ENCODE assay signal across 22 cellular contexts in the genomic region with DNA sequence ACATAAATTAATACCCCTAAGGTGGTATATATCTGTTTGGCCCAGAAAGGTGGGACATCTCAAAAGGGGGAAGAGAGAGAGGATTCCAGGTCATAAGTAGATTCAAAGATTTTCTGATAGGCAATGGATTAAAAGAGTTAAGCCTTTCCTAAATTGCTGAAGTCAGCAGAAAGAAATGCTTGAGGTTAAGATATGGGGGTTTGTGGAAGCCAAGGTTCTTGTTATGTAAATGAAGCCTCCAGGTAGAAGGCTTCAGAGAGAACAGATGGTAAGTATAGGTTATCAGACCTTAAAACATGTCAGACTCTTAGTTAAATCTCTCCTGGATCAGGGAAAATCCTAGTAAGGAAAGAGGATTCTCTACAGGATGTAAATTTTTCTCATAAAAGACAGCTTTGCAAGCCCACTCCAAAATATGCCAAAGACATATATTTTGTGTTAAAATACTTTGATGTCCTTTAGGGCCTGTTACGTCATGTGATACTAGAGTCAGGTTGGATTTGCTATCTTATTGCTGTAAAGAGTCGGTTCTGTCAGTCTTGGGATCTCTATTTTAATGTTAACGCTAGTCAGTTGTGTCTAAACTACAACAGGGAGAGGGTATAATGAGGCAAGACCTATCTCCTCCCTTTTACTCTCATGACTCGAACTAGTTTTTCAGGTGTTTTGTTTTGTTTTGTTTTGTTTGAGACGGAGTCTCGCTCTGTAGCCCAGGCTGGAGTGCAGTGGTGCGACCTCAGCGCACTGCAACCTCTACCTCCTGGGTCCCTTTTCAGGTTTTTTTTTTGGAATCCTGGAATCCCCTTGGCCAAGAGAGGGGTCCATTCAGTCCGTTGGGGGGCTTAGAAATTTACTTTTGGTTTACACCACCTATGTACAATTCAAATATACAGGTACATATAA. TPM values are rescaled to one million over a fixed set of nuclear protein-coding genes. Genes with fewer than 3 reads are reported as not detected.
DNase-seq lines count a peak whose midpoint lies in the region; ATAC-seq, FAIRE-seq and TF ChIP-seq lines count a peak whose summit lies in the region.
"Had no signal": no experiment of that assay in that cellular context is flagged by ENCODE, and none has a peak within 500 bp of the region (broad histone marks: within the 10 kb centered on the region; RNA-seq: fewer than 3 reads in every experiment).

No MANE protein-coding gene starts in this region.

- intact Hi-C loops in naive thymus-derived CD4-positive, alpha-beta T cell (cut with micrococcal nuclease): no loop called here

- peak overlapping the region; percentile 25; the same call in 1 of the 2 replicates for H2AFZ ChIP-seq in H1 (ENCODE audit: low read length)
- no peak overlapping the region for H2AFZ ChIP-seq in keratinocyte (ENCODE audit: control insufficient read depth, low read length)

- no peaks in the 10 kb centered on the region for H3K23me2 ChIP-seq in H1 (ENCODE audit: low read depth, low read length)

- no peaks in the 10 kb centered on the region for H3K4me1 ChIP-seq in A549
- peaks cover 36% of the 10 kb centered on the region for H3K4me1 ChIP-seq in HUES48 (ENCODE audit: control insufficient read depth, insufficient read depth, low read length)
- H3K4me1 ChIP-seq in H1 (replicated peaks in 1 of 4; ENCODE audit: control insufficient read depth in 3 of 4, insufficient read depth in 4 of 4, low read length in 3 of 4): peaks cover 0 to 16% (median 6%) of the 10 kb centered on the region in 4 experiments; a peak in 6 of 7 replicates
- H3K4me1 ChIP-seq in keratinocyte (ENCODE audit: control insufficient read depth, extremely low read depth, insufficient read depth, low read length): peaks cover 15% of the 10 kb centered on the region
- no peaks in the 10 kb centered on the region for H3K4me1 ChIP-seq in naive thymus-derived CD4-positive, alpha-beta T cell (ENCODE audit: control insufficient read depth in 2 of 2, insufficient read depth in 2 of 2, low read length in 2 of 2)
- H3K4me1 ChIP-seq: BLaER1 had no signal

- no peak overlapping the region for H3K14ac ChIP-seq in H1 (ENCODE audit: insufficient read length)

- H3K79me2 ChIP-seq in H1 (ENCODE audit: control insufficient read depth in 1 of 2, insufficient read depth in 2 of 2, low read length in 2 of 2): no peaks in the 10 kb centered on the region
- no peaks in the 10 kb centered on the region for H3K79me2 ChIP-seq in keratinocyte (ENCODE audit: control insufficient read depth, insufficient read depth, low read length)

- no peak for FAIRE-seq in A549 (lab: Jason Lieb, UNC)
- FAIRE-seq in H1 (lab: Jason Lieb, UNC): peak; percentile 88
- FAIRE-seq in keratinocyte (lab: Jason Lieb, UNC): peak; percentile 5
- FAIRE-seq: GM12878 had no signal

- H3K79me1 ChIP-seq in H1 (ENCODE audit: low read depth, low read length): no peaks in the 10 kb centered on the region

- peaks cover 0 to 15% (median 6%) of the 10 kb centered on the region in 5 donors for H3K27me3 Mint-ChIP-seq in naive thymus-derived CD4-positive, alpha-beta T cell

- 73% methylated on average over 9 of the region's 9 CpGs for WGBS in A549 (ENCODE audit: missing lambda C conversion rate)
- 58% methylated on average over 9 of the region's 9 CpGs; no CpG with 5 or more reads in 1 of the 2 experiments for WGBS in H1 (ENCODE audit: extremely low coverage in 1 of 2, insufficient coverage in 1 of 2, insufficient read length in 1 of 2, insufficient replicate concordance in 2 of 2, low coverage in 1 of 2, low lambda C conversion rate in 2 of 2, missing lambda C conversion rate in 1 of 2), 2 experiments

- H2BK120ac ChIP-seq in H1 (replicated peaks; ENCODE audit: low read depth, low read length): peak overlapping the region; percentile 61

- DNase-seq in A549 (ENCODE audit: low read depth in 1 of 2, low spot score in 1 of 2): no peak
- DNase-seq in H1 (ENCODE audit: low read depth in 1 of 2, low spot score in 2 of 2): no peak
- DNase-seq in keratinocyte (ENCODE audit: low read depth, low spot score): no peak
- DNase-seq in 8988T: no peak
- DNase-seq in OCI-M2 (lab: John Stamatoyannopoulos, UW; ENCODE audit: unreplicated experiment): no peak
- DNase-seq in naive thymus-derived CD4-positive, alpha-beta T cell: no peak
- DNase-seq: Caco-2; CD4-positive, alpha-beta T cell; DND-41; NCI-H1092 treated with DMSO at 0.1 percent for 48 hours; NCI-H1436 treated with DMSO at 0.1 percent for 48 hours; NCI-H2029; NCI-H2227 treated with DMSO at 0.1 percent for 48 hours; NCI-H510A; NK-92 treated with Interleukin-12 subunit alpha and Interleukin-12 subunit beta, amount 100 ng/mL, for 24 hours; SIG-M5; SK-N-SH had no signal

- no peak for ATAC-seq in A549
- ATAC-seq in naive thymus-derived CD4-positive, alpha-beta T cell: no peak
- ATAC-seq: GM12878, Panc1 had no signal

- TF ChIP-seq CTCF in A549 (IDR thresholded peaks at IDR 0.05): no peak
- TF ChIP-seq CTCF in H1 (IDR thresholded peaks at IDR 0.05; ENCODE audit: control extremely low read depth in 1 of 3, insufficient read depth in 1 of 3, low read depth in 1 of 3, low read length in 3 of 3): no peak
- TF ChIP-seq CTCF in keratinocyte (optimal IDR thresholded peaks at IDR 0.05 in 1 of 3, IDR thresholded peaks at IDR 0.05 in 1 of 3, conservative IDR thresholded peaks at IDR 0.05 in 1 of 3; ENCODE audit: extremely low read depth in 1 of 3, insufficient read depth in 2 of 3, low read length in 3 of 3): no peak

- H3K23ac ChIP-seq in H1 (ENCODE audit: insufficient read length): no peak overlapping the region

- H4K91ac ChIP-seq in H1 (replicated peaks; ENCODE audit: insufficient read length, low read length): no peak overlapping the region

- TF ChIP-seq RAD21 in A549 (conservative IDR thresholded peaks at IDR 0.05 in 1 of 2, IDR thresholded peaks at IDR 0.05 in 1 of 2) (no peak), H1 (IDR thresholded peaks at IDR 0.05 in 1 of 2, conservative IDR thresholded peaks at IDR 0.05 in 1 of 2; ENCODE audit: low read depth in 2 of 2, low read length in 2 of 2) (no peak)

- no peaks in the 10 kb centered on the region for H3K9me3 Mint-ChIP-seq in naive thymus-derived CD4-positive, alpha-beta T cell
- H3K9me3 Mint-ChIP-seq: CD4-positive, alpha-beta T cell had no signal

- H3K9me1 ChIP-seq in keratinocyte (ENCODE audit: control insufficient read depth, extremely low read depth, insufficient read depth, low read length): no peaks in the 10 kb centered on the region

- CTCF ChIA-PET in A549 (lab: Yijun Ruan, JAX): interaction anchor here (0.6 kb wide), 1 partner anchor 134 kb away, joined by 4 read pairs; no protein-coding TSS in a partner anchor
- CTCF ChIA-PET in H1 (lab: Charles Lee; ENCODE audit: partially characterized antibody): no interaction called here
- CTCF ChIA-PET in naive thymus-derived CD4-positive, alpha-beta T cell (lab: Charles Lee): no interaction called here

- TF ChIP-seq POLR2A in A549 (IDR thresholded peaks at IDR 0.05; ENCODE audit: low read length): no peak
- no peak for TF ChIP-seq POLR2A in H1 (IDR thresholded peaks at IDR 0.05; ENCODE audit: control extremely low read depth in 1 of 2, low read depth in 2 of 2, low read length in 2 of 2)

- POLR2A ChIA-PET in A549 (lab: Yijun Ruan, JAX) (no interaction called here), H1 (lab: Charles Lee; ENCODE audit: partially characterized antibody) (interaction anchor here (0.6 kb wide), 1 partner anchor 35 kb away, joined by 3 read pairs; no protein-coding TSS in a partner anchor)
- POLR2A ChIA-PET in naive thymus-derived CD4-positive, alpha-beta T cell (lab: Charles Lee): no interaction called here

- H3K27me3 ChIP-seq in HUES48 (ENCODE audit: control insufficient read depth, insufficient read depth, low read length) (no peaks in the 10 kb centered on the region), H1 (replicated peaks in 1 of 4; ENCODE audit: control insufficient read depth in 3 of 4, extremely low read depth in 1 of 4, insufficient read depth in 3 of 4, low read length in 3 of 4) (no peaks in the 10 kb centered on the region), keratinocyte (ENCODE audit: control insufficient read depth, extremely low read depth, insufficient read depth, low read length) (no peaks in the 10 kb centered on the region)
- no peaks in the 10 kb centered on the region for H3K27me3 ChIP-seq in naive thymus-derived CD4-positive, alpha-beta T cell (ENCODE audit: control insufficient read depth in 2 of 2, insufficient read depth in 2 of 2, low read length in 2 of 2)
- H3K27me3 ChIP-seq: BLaER1 had no signal

- no peak overlapping the region for H3K27ac Mint-ChIP-seq in naive thymus-derived CD4-positive, alpha-beta T cell
- H3K27ac Mint-ChIP-seq: CD4-positive, alpha-beta T cell had no signal

- peak overlapping the region; percentile 55; the same call in 1 of the 2 replicates for H2BK20ac ChIP-seq in H1 (ENCODE audit: low read length)

- H2AK5ac ChIP-seq in H1 (ENCODE audit: low read depth, low read length): no peak overlapping the region

- H3K56ac ChIP-seq in H1 (replicated peaks; ENCODE audit: insufficient read length, low read depth, low read length): no peak overlapping the region

- peak overlapping the region; percentile 27 for H3K4ac ChIP-seq in H1 (replicated peaks; ENCODE audit: insufficient read length, low read depth, low read length)

- H2BK15ac ChIP-seq in H1 (ENCODE audit: low read length): no peak overlapping the region

- no peaks in the 10 kb centered on the region for H3K9me3 ChIP-seq in A549
- H3K9me3 ChIP-seq in HUES48 (ENCODE audit: control insufficient read depth, insufficient read depth, low read length): no peaks in the 10 kb centered on the region
- no peaks in the 10 kb centered on the region for H3K9me3 ChIP-seq in H1 (ENCODE audit: insufficient read depth in 2 of 2, low read depth in 1 of 2, low read length in 1 of 2)
- no peaks in the 10 kb centered on the region for H3K9me3 ChIP-seq in keratinocyte (ENCODE audit: control insufficient read depth, low read depth, low read length)
- H3K9me3 ChIP-seq in naive thymus-derived CD4-positive, alpha-beta T cell (ENCODE audit: control insufficient read depth in 2 of 3, low read length in 3 of 3): no peaks in the 10 kb centered on the region
- H3K9me3 ChIP-seq: BLaER1, Caco-2, HAP-1, SK-N-SH had no signal

- H3K36me3 ChIP-seq in HUES48 (ENCODE audit: control insufficient read depth, insufficient read depth, low read length): no peaks in the 10 kb centered on the region
- no peaks in the 10 kb centered on the region for H3K36me3 ChIP-seq in H1 (ENCODE audit: control insufficient read depth in 2 of 4, insufficient read depth in 4 of 4, low read length in 3 of 4)
- H3K36me3 ChIP-seq in keratinocyte (ENCODE audit: control insufficient read depth in 2 of 2, extremely low read depth in 1 of 2, insufficient read depth in 2 of 2, low read length in 2 of 2): no peaks in the 10 kb centered on the region
- no peaks in the 10 kb centered on the region for H3K36me3 ChIP-seq in naive thymus-derived CD4-positive, alpha-beta T cell (ENCODE audit: control insufficient read depth in 2 of 3, insufficient read depth in 3 of 3, low read length in 3 of 3)
- H3K36me3 ChIP-seq: BLaER1, HAP-1 had no signal

- no peak overlapping the region for H3K4me3 Mint-ChIP-seq in naive thymus-derived CD4-positive, alpha-beta T cell
- H3K4me3 Mint-ChIP-seq: CD4-positive, alpha-beta T cell had no signal

- H3K4me2 ChIP-seq in A549 (no peak overlapping the region), H1 (ENCODE audit: insufficient read depth in 1 of 2, low read depth in 2 of 2, low read length in 2 of 2) (peak overlapping the region; percentile 45 to 50; a peak in 3 of 4 replicates), keratinocyte (ENCODE audit: control insufficient read depth, extremely low read depth, insufficient read depth, low read depth, low read length) (no peak overlapping the region)
- H3K4me2 ChIP-seq: BLaER1, SK-N-SH had no signal

- peak overlapping the region; percentile 34; the same call in 1 of the 2 replicates for H3K9ac ChIP-seq in HUES48 (ENCODE audit: low read depth, low read length)
- no peak overlapping the region; a peak in 1 of 7 replicates for H3K9ac ChIP-seq in H1 (replicated peaks in 1 of 4; ENCODE audit: extremely low read depth in 1 of 4, low read depth in 3 of 4, low read length in 3 of 4)
- H3K9ac ChIP-seq in keratinocyte (ENCODE audit: control insufficient read depth, extremely low read depth, insufficient read depth, low read length): no peak overlapping the region
- H3K9ac ChIP-seq: BLaER1, SK-N-SH had no signal

- peak overlapping the region; percentile 62 for H4K5ac ChIP-seq in H1 (ENCODE audit: insufficient read length, low read depth, low read length)

- no peak overlapping the region for H3K27ac ChIP-seq in A549
- H3K27ac ChIP-seq in HUES48 (ENCODE audit: low read depth, low read length): peak overlapping the region; percentile 56
- H3K27ac ChIP-seq in H1 (ENCODE audit: low read depth, low read length): peak overlapping the region; percentile 14; the same call in 1 of the 2 replicates
- H3K27ac ChIP-seq in keratinocyte (ENCODE audit: control insufficient read depth, insufficient read depth, low read length): no peak overlapping the region
- no peak overlapping the region for H3K27ac ChIP-seq in naive thymus-derived CD4-positive, alpha-beta T cell (ENCODE audit: low read depth, low read length)
- H3K27ac ChIP-seq: BLaER1 had no signal

- dilution Hi-C loops in keratinocyte (cut with MboI; ENCODE audit: extremely low pct_ligation_motif_present, low sequenced_read_pairs): no loop called here

- no peak for TF ChIP-seq EP300 in A549 (IDR thresholded peaks at IDR 0.05)
- no peak; a peak in 1 of 3 replicates for TF ChIP-seq EP300 in H1 (IDR thresholded peaks at IDR 0.05; ENCODE audit: borderline replicate concordance in 1 of 2, low read depth in 2 of 2, low read length in 2 of 2)

- H3K4me3 ChIP-seq in A549: no peak overlapping the region
- H3K4me3 ChIP-seq in HUES48 (ENCODE audit: low read depth, low read length): peak overlapping the region; percentile 50
- H3K4me3 ChIP-seq in H1 (ENCODE audit: extremely low read depth in 1 of 4, insufficient read depth in 2 of 4, low read depth in 3 of 4, low read length in 4 of 4): peak overlapping the region in 1 of 4 experiments; percentile 40; a peak in 2 of 8 replicates
- H3K4me3 ChIP-seq in keratinocyte (ENCODE audit: control insufficient read depth in 2 of 3, extremely low read depth in 1 of 3, insufficient read depth in 2 of 3, low read depth in 1 of 3, low read length in 3 of 3): no peak overlapping the region
- no peak overlapping the region for H3K4me3 ChIP-seq in naive thymus-derived CD4-positive, alpha-beta T cell (ENCODE audit: low read length)
- H3K4me3 ChIP-seq: BLaER1, GM12878, HAP-1 had no signal

- H2BK12ac ChIP-seq in H1 (ENCODE audit: low read depth, low read length): no peak overlapping the region

- H2BK5ac ChIP-seq in H1 (ENCODE audit: low read depth, low read length): 0 out of 2 replicates have a peak overlapping the region, but pooled peaks have one; percentile 13

- H4K20me1 ChIP-seq in H1 (replicated peaks in 1 of 2; ENCODE audit: control insufficient read depth in 1 of 2, insufficient read depth in 2 of 2, low read length in 2 of 2) (no peaks in the 10 kb centered on the region), keratinocyte (ENCODE audit: control insufficient read depth, extremely low read depth, insufficient read depth, low read length) (no peaks in the 10 kb centered on the region)
- H4K20me1 ChIP-seq: BLaER1 had no signal

- H3K4me1 Mint-ChIP-seq in naive thymus-derived CD4-positive, alpha-beta T cell: no peaks in the 10 kb centered on the region

- no peaks in the 10 kb centered on the region for H3K36me3 Mint-ChIP-seq in naive thymus-derived CD4-positive, alpha-beta T cell

- H4K8ac ChIP-seq in H1 (ENCODE audit: extremely low read depth, insufficient read depth, low read length): no peak overlapping the region

- no peak overlapping the region for H3K18ac ChIP-seq in H1 (ENCODE audit: extremely low read depth, low read length)

RNA-seq across cellular contexts. Expression of a gene that starts 30.6 kb away (rescaled TPM):
- polyA plus RNA-seq in A549 (2011; rRNA removed): 17.9 and 26.5 TPM in 2 replicates
- 9.8 and 13.0 TPM in 2 replicates for polyA plus RNA-seq in A549 (2012; cell fraction: cytosol; rRNA removed)
- 5.4 and 7.8 TPM in 2 replicates for polyA plus RNA-seq in A549 (2012; cell fraction: nucleus; rRNA removed)
- 18.4 to 20.1 TPM (median 20.1 TPM) in 3 replicates for polyA plus RNA-seq in A549 (2017; fragmentation: RNase III; extraction: RNeasy Plus Mini Kit Qiagen cat#74134 plus additional on column Dnase treatment)
- polyA minus RNA-seq in A549 (2011; rRNA and poly(A)+ RNA removed): 4.5 and 4.8 TPM in 2 replicates
- total RNA-seq in H1 (2021; fragmentation: NEBNext Ultra II Directional; extraction: Animal tissue kit (Norgen Biotek cat#: 25700)): 16.6 and 17.0 TPM in 2 replicates
- 4.4 and 9.1 TPM in 2 replicates for polyA plus RNA-seq in H1 (2011; rRNA removed)
- 12.6 TPM for polyA plus RNA-seq in H1 (2011; cell fraction: cytosol; rRNA removed)
- 2.3 TPM for polyA plus RNA-seq in H1 (2011; cell fraction: nucleus; rRNA removed)
- polyA plus RNA-seq in H1 (2012, experiment 1 of 2): 10.8 to 14.4 TPM (median 11.1 TPM) in 4 replicates
- 0.85 TPM for polyA plus RNA-seq in H1 (2012, experiment 2 of 2)
- polyA plus RNA-seq in H1 (2013, experiment 1 of 2): 15.9 TPM
- polyA plus RNA-seq in H1 (2013, experiment 2 of 2): 16.0 TPM
- 5.4 and 6.6 TPM in 2 replicates for polyA minus RNA-seq in H1 (2011; rRNA and poly(A)+ RNA removed)
- 10.8 TPM for polyA minus RNA-seq in H1 (2011; cell fraction: cytosol; rRNA and poly(A)+ RNA removed)
- polyA minus RNA-seq in H1 (2011; cell fraction: nucleus; rRNA and poly(A)+ RNA removed): 20.5 TPM
- 10.9 to 146 TPM (median 128 TPM) in 3 replicates for polyA plus RNA-seq in keratinocyte
- polyA plus RNA-seq in keratinocyte (2011; ENCODE audit: low read depth): 131 TPM
- polyA plus RNA-seq in keratinocyte (2011; cell fraction: cytosol; rRNA removed): 55.4 and 96.6 TPM in 2 replicates
- polyA plus RNA-seq in keratinocyte (2011; cell fraction: nucleus; rRNA removed): 277 and 402 TPM in 2 replicates
- 8.7 and 111 TPM in 2 replicates for polyA plus RNA-seq in keratinocyte (2012; ENCODE audit: low replicate concordance)
- 1.4 to 48.5 TPM (median 42.6 TPM) in 3 replicates for polyA minus RNA-seq in keratinocyte
- 17.1 TPM for polyA minus RNA-seq in keratinocyte (2011; cell fraction: cytosol; rRNA and poly(A)+ RNA removed)
- 84.9 and 147 TPM in 2 replicates for polyA minus RNA-seq in keratinocyte (2011; cell fraction: nucleus; rRNA and poly(A)+ RNA removed)
- total RNA-seq in naive thymus-derived CD4-positive, alpha-beta T cell: 100 to 1,000 TPM in 1 of 5 experiments, 10 to 100 TPM in 2, 1 to 10 TPM in 2; 3.5 to 317 (median 12.2) TPM
- polyA plus RNA-seq in naive thymus-derived CD4-positive, alpha-beta T cell: 10 to 100 TPM; 14.3 to 14.4 TPM

Comparison
In these comparisons a context has a peak if more than half of its experiments do, and no peak if none do; other contexts are left out.
1. H3K27ac ChIP-seq: peak in HUES48 (single experiment) and H1 (single experiment); none in A549 (0 of 2), keratinocyte (single experiment) and naive thymus-derived CD4-positive, alpha-beta T cell (single experiment).
2. H3K4me2 ChIP-seq: peak in H1 (2 of 2); none in A549 (single experiment) and keratinocyte (single experiment).